In genomic region chr15:81264072-81264857, GRCh38 we compare ENCODE assay signal across 2 cellular contexts.
TF ChIP-seq lines count a peak whose summit lies in the region.

No MANE protein-coding gene starts in this region.

TF ChIP-seq in IMR-90, 13 proteins besides CTCF, POLR2A, EP300 and RAD21 (continued from another document):
- TF ChIP-seq FOS (IDR thresholded peaks at IDR 0.05; ENCODE audit: low read depth, low read length) (no peak), ELK1 (IDR thresholded peaks at IDR 0.05; ENCODE audit: borderline replicate concordance, low read depth, low read length) (no peak), USF2 (IDR thresholded peaks at IDR 0.05; ENCODE audit: low read depth, low read length) (no peak), SMC3 (IDR thresholded peaks at IDR 0.05; ENCODE audit: low read depth, low read length) (no peak), MXI1 (IDR thresholded peaks at IDR 0.05; ENCODE audit: borderline replicate concordance, low read depth, low read length) (no peak), MAFK (IDR thresholded peaks at IDR 0.05; ENCODE audit: low read depth, low read length) (no peak)
TF ChIP-seq in IMR-90: peak in this region for 0.

TF ChIP-seq in WTC11, 78 proteins besides CTCF, POLR2A, EP300 and RAD21:
- TF ChIP-seq ZNF512 (CRISPR knock-in tag; IDR thresholded peaks at IDR 0.05; ENCODE audit: borderline replicate concordance), result no peak
- no peak for TF ChIP-seq FOXJ3 (CRISPR knock-in tag; IDR thresholded peaks at IDR 0.05; ENCODE audit: borderline replicate concordance)
- TF ChIP-seq FOXK1 (CRISPR knock-in tag; IDR thresholded peaks at IDR 0.05), result no peak
- no peak for TF ChIP-seq NR1H2 (CRISPR knock-in tag; IDR thresholded peaks at IDR 0.05)
- no peak for TF ChIP-seq ZNF396 (CRISPR knock-in tag; IDR thresholded peaks at IDR 0.05; ENCODE audit: borderline replicate concordance)
- TF ChIP-seq PRRX2 (CRISPR knock-in tag; IDR thresholded peaks at IDR 0.05), result no peak
- TF ChIP-seq ZBTB21 (CRISPR knock-in tag; IDR thresholded peaks at IDR 0.05; ENCODE audit: borderline replicate concordance), result no peak
- no peak for TF ChIP-seq MLX (CRISPR knock-in tag; IDR thresholded peaks at IDR 0.05)
- no peak for TF ChIP-seq AR (CRISPR knock-in tag; IDR thresholded peaks at IDR 0.05)
- TF ChIP-seq ZNF232 (CRISPR knock-in tag; IDR thresholded peaks at IDR 0.05), result no peak
